9 cellular contexts compared by ENCODE assay signal in genomic region chr12:46374286-46374685, GRCh38. TPM values are rescaled to one million over a fixed set of nuclear protein-coding genes. Genes with fewer than 3 reads are reported as not detected.
A peak's percentile ranks its signal among the peaks of the same experiment; 100 is the strongest.
DNase-seq lines count a peak whose midpoint lies in the region; ATAC-seq and TF ChIP-seq lines count a peak whose summit lies in the region.
"Had no signal": no experiment of that assay in that cellular context is flagged by ENCODE, and none has a peak within 500 bp of the region (broad histone marks: within the 10 kb centered on the region; RNA-seq: fewer than 3 reads in every experiment).

No MANE protein-coding gene starts in this region.

- no TSS peak for BruUV-seq in Panc1 (replicated peaks; lab: Mats Ljungman, UMichigan)
- no TSS peak for BruUV-seq in A673 (replicated peaks; lab: Mats Ljungman, UMichigan)

- in situ Hi-C loops in Panc1 (cut with HindIII; ENCODE audit: low pct_unique_long_range_greater_than_20kb, low sequenced_read_pairs), result no loop called here

- no peak for TF ChIP-seq POLR2A in esophagus muscularis mucosa (IDR thresholded peaks at IDR 0.05; ENCODE audit: low read depth)
- no peak for TF ChIP-seq POLR2A in sigmoid colon (IDR thresholded peaks at IDR 0.05)

- intact Hi-C loops in Panc1 (cut with micrococcal nuclease; ENCODE audit: unreplicated experiment), result loop anchor here (5.0 kb wide), 2 partner anchors 98 to 283 kb away; no protein-coding TSS in a partner anchor
- intact Hi-C loops in esophagus muscularis mucosa (cut with DNase I), result loop anchor here (10.0 kb wide), 1 partner anchor 379 kb away; the partner anchor contains the start of gene SCAF11
- intact Hi-C loops in sigmoid colon (cut with DNase I), result loop anchor here (5.0 to 10.0 kb wide), 6 partner anchors 107 to 1149 kb away; partner anchors contain the start of gene SLC38A1
- intact Hi-C loops in A673 (cut with micrococcal nuclease; ENCODE audit: unreplicated experiment), result loop anchor here (5.0 kb wide), 1 partner anchor 98 kb away; no protein-coding TSS in a partner anchor

- WGBS in esophagus muscularis mucosa, result 47% methylated on average over 1 of the region's 1 CpG
- 36 to 46% methylated on average over 1 of the region's 1 CpG for WGBS in sigmoid colon, 2 donors

- H3K27ac ChIP-seq in Panc1 (ENCODE audit: low read length), result peak overlapping the region; percentile 100
- H3K27ac ChIP-seq in esophagus muscularis mucosa (replicated peaks in 1 of 4), result peak overlapping the region; percentile 95 to 99 (median 97)
- peak overlapping the region; percentile 95 to 99 (median 98) for H3K27ac ChIP-seq in sigmoid colon
- no peak overlapping the region for H3K27ac ChIP-seq in A673 (ENCODE audit: low read depth, low read length, poor library complexity, severe bottlenecking)

- H3K9me3 ChIP-seq in Panc1 (ENCODE audit: control insufficient read depth, insufficient read depth, low read depth, low read length) (no peaks in the 10 kb centered on the region), esophagus muscularis mucosa (no peaks in the 10 kb centered on the region), sigmoid colon (no peaks in the 10 kb centered on the region), A673 (ENCODE audit: low read depth, low read length, poor library complexity, severe bottlenecking) (no peaks in the 10 kb centered on the region)

- TF ChIP-seq EP300 in esophagus muscularis mucosa (IDR thresholded peaks at IDR 0.05) (no peak), sigmoid colon (IDR thresholded peaks at IDR 0.05) (no peak)

- TF ChIP-seq CTCF in Panc1 (IDR thresholded peaks at IDR 0.05) (no peak), esophagus muscularis mucosa (IDR thresholded peaks at IDR 0.05) (no peak), sigmoid colon (IDR thresholded peaks at IDR 0.05) (no peak), A673 (conservative IDR thresholded peaks at IDR 0.05; ENCODE audit: low read depth, low read length) (no peak), GM20000 (IDR thresholded peaks at IDR 0.05; ENCODE audit: extremely low read depth, missing control alignments) (no peak)

- H3K27me3 ChIP-seq in Panc1 (ENCODE audit: control insufficient read depth, insufficient read depth, low read length), result no peaks in the 10 kb centered on the region
- no peaks in the 10 kb centered on the region for H3K27me3 ChIP-seq in esophagus muscularis mucosa
- no peaks in the 10 kb centered on the region for H3K27me3 ChIP-seq in sigmoid colon
- no peaks in the 10 kb centered on the region for H3K27me3 ChIP-seq in A673 (replicated peaks; ENCODE audit: insufficient read depth, low read depth, low read length, poor library complexity)

- peaks cover 23% of the 10 kb centered on the region for H3K4me1 ChIP-seq in Panc1 (ENCODE audit: control insufficient read depth, insufficient read depth, low read length)
- H3K4me1 ChIP-seq in esophagus muscularis mucosa, result peaks cover 20 to 24% (median 24%) of the 10 kb centered on the region in 4 donors
- peaks cover 0 to 24% (median 17%) of the 10 kb centered on the region in 4 donors for H3K4me1 ChIP-seq in sigmoid colon
- peaks cover 20% of the 10 kb centered on the region for H3K4me1 ChIP-seq in A673 (ENCODE audit: insufficient read depth, low read length, poor library complexity, severe bottlenecking)

- CTCF ChIA-PET in Panc1 (lab: Charles Lee), result no interaction called here
- CTCF ChIA-PET in A673 (lab: Charles Lee), result no interaction called here

- ATAC-seq in Panc1, result no peak

- H3K36me3 ChIP-seq in Panc1 (ENCODE audit: control insufficient read depth, insufficient read depth, low read length) (peaks cover 30% of the 10 kb centered on the region), esophagus muscularis mucosa (peaks cover 6 to 19% (median 12%) of the 10 kb centered on the region in 4 donors), sigmoid colon (peaks cover 9 to 19% (median 19%) of the 10 kb centered on the region in 4 donors), A673 (ENCODE audit: insufficient read depth, low read length, poor library complexity, severe bottlenecking) (peaks cover 19% of the 10 kb centered on the region)

- H3K4me3 ChIP-seq in Panc1 (ENCODE audit: low read depth in 2 of 2, low read length in 2 of 2) (peak overlapping the region; percentile 93 to 99; a peak in 3 of 4 replicates), esophagus muscularis mucosa (peak overlapping the region in 1 of 4 donors; percentile 96), sigmoid colon (no peak overlapping the region), A673 (ENCODE audit: low read depth, low read length, poor library complexity, severe bottlenecking) (no peak overlapping the region)

- DNase-seq in DMS114 treated with DMSO at 0.1 percent for 48 hours (lab: John Stamatoyannopoulos, UW; ENCODE audit: unreplicated experiment) (peak; percentile 78), Panc1 (ENCODE audit: low read depth, low spot score) (no peak), esophagus muscularis mucosa (ENCODE audit: extremely low spot score) (no peak), sigmoid colon (no peak), A673 (ENCODE audit: low spot score) (no peak), DMS 273 treated with DMSO at 0.1 percent for 48 hours (lab: John Stamatoyannopoulos, UW) (no peak), GM20000 (ENCODE audit: low spot score) (no peak)
- no peak for DNase-seq in stimulated activated CD4-positive, alpha-beta T cell treated with anti-CD3 and anti-CD28 coated beads, Interleukin-4, amount 100 ng/mL, for 24 hours
- DNase-seq: HCEC 1CT had no signal

- POLR2A ChIA-PET in Panc1 (lab: Charles Lee), result no interaction called here
- POLR2A ChIA-PET in A673 (lab: Charles Lee; ENCODE audit: low non-redundant PET), result no interaction called here

RNA-seq across cellular contexts. Expression of gene SLC38A2, which starts 1.7 kb away (rescaled TPM):
- total RNA-seq in Panc1 (2021; ENCODE audit: unreplicated experiment), result 341 TPM
- 122 TPM for polyA plus RNA-seq in Panc1 (2012; ENCODE audit: insufficient read length)
- total RNA-seq in esophagus muscularis mucosa, result 100 to 1,000 TPM; 177 to 241 (median 225) TPM
- total RNA-seq in sigmoid colon, result 100 to 1,000 TPM; 234 to 299 (median 263) TPM
- polyA plus RNA-seq in sigmoid colon, result 10 to 100 TPM; 17.6 to 69.4 (median 19.2) TPM
- 395 and 440 TPM in 2 replicates for total RNA-seq in A673 (2021)

Comparison
In these comparisons a context has a peak if more than half of its experiments do, and no peak if none do; other contexts are left out.
1. H3K4me3 ChIP-seq: peak in Panc1 (2 of 2); none in sigmoid colon (0 of 4) and A673 (single experiment).